1 cellular context compared by ENCODE assay signal in the genomic region with DNA sequence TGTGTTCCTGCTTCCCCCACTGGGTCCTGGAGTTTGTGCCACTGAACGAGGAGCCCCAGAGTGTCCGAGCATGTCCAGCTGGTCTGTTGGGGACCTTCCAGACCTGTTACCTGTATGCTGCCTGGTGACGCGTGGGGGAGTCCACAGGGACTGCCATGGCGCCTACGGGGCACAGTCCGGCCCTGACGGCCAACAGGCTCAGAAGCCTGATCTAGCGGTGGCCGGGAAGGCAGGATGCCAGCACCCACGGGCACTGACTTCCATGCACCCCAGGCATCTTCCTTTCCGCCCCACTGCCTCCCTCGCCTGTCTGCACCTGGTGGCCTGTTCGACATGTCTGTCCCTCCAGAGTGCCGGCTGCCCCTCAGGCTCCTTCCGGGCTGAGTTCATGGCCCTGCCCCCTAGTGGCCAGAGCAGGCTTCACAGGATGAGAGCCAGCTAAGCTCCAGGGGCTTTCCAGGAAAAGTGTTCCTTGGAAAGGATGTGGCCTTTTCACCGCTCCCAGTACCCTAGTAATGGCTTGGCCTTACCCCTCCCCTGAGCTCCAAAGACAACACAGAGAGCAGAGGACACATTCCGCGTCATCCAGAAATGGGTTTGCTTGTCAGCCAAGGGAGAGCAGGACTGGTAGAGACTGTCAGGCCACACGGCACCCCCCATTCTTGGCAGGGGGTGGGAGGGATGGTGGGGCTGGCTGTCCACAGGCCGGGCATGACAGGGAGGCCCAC.
A peak's percentile ranks its signal among the peaks of the same experiment; 100 is the strongest.
TF ChIP-seq lines count a peak whose summit lies in the region.

No MANE protein-coding gene starts in this region.

TF ChIP-seq in GM12878, 131 proteins besides CTCF, POLR2A, EP300 and RAD21:
- TF ChIP-seq EED (IDR thresholded peaks at IDR 0.05; ENCODE audit: low read depth) (peak; percentile 51; the same call in 1 of the 2 replicates), SMC3 (IDR thresholded peaks at IDR 0.05; ENCODE audit: borderline replicate concordance, low read length) (peak; percentile 28; the same call in 1 of the 2 replicates), WRNIP1 (IDR thresholded peaks at IDR 0.05; ENCODE audit: borderline replicate concordance, low read depth, low read length) (no peak), MXI1 (IDR thresholded peaks at IDR 0.05; ENCODE audit: low read depth, low read length) (no peak), NFXL1 (IDR thresholded peaks at IDR 0.05; ENCODE audit: borderline replicate concordance) (no peak), BHLHE40 (IDR thresholded peaks at IDR 0.05; ENCODE audit: borderline replicate concordance in 1 of 2, low read depth in 2 of 2, low read length in 1 of 2) (no peak), HDAC2 (IDR thresholded peaks at IDR 0.05) (no peak), HDAC6 (IDR thresholded peaks at IDR 0.05; ENCODE audit: unreplicated experiment) (no peak), FOS (IDR thresholded peaks at IDR 0.05; ENCODE audit: borderline replicate concordance, extremely low read depth, insufficient read length) (no peak), NFIC (IDR thresholded peaks at IDR 0.05; ENCODE audit: low read depth, low read length) (no peak), MTA3 (IDR thresholded peaks at IDR 0.05; ENCODE audit: borderline replicate concordance, low read length) (no peak), SREBF2 (IDR thresholded peaks at IDR 0.05; ENCODE audit: low read length) (no peak), NFYA (IDR thresholded peaks at IDR 0.05; ENCODE audit: borderline replicate concordance, low read depth, low read length) (no peak), MEF2A (IDR thresholded peaks at IDR 0.05; ENCODE audit: insufficient read depth, low read depth, low read length) (no peak), PAX5 (IDR thresholded peaks at IDR 0.05; ENCODE audit: borderline replicate concordance, low read depth, low read length) (peak; percentile 41; the same call in 1 of the 2 replicates), IKZF1 (conservative IDR thresholded peaks at IDR 0.05) (peak; percentile 57), JUNB (IDR thresholded peaks at IDR 0.05) (no peak), ZNF217 (IDR thresholded peaks at IDR 0.05) (no peak), RB1 (IDR thresholded peaks at IDR 0.05; ENCODE audit: borderline replicate concordance) (no peak), POLR2AphosphoS2 (IDR thresholded peaks at IDR 0.05; ENCODE audit: low read depth, low read length) (no peak), YY1 (IDR thresholded peaks at IDR 0.05; ENCODE audit: low read depth, low read length) (peak; percentile 62; the same call in 1 of the 2 replicates), MYC (IDR thresholded peaks at IDR 0.05; ENCODE audit: insufficient read depth, insufficient read length, insufficient replicate concordance, low read length, severe bottlenecking) (no peak), TCF12 (IDR thresholded peaks at IDR 0.05; ENCODE audit: low read depth, low read length) (0 out of 2 replicates have a peak, but pooled peaks have one; percentile 41), SMARCA5 (IDR thresholded peaks at IDR 0.05) (0 out of 2 replicates have a peak, but pooled peaks have one; percentile 30)
- TF ChIP-seq, protein P1, sequence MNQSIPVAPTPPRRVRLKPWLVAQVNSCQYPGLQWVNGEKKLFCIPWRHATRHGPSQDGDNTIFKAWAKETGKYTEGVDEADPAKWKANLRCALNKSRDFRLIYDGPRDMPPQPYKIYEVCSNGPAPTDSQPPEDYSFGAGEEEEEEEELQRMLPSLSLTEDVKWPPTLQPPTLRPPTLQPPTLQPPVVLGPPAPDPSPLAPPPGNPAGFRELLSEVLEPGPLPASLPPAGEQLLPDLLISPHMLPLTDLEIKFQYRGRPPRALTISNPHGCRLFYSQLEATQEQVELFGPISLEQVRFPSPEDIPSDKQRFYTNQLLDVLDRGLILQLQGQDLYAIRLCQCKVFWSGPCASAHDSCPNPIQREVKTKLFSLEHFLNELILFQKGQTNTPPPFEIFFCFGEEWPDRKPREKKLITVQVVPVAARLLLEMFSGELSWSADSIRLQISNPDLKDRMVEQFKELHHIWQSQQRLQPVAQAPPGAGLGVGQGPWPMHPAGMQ (IDR thresholded peaks at IDR 0.05; ENCODE audit: borderline replicate concordance), result no peak
- TF ChIP-seq, protein P2, sequence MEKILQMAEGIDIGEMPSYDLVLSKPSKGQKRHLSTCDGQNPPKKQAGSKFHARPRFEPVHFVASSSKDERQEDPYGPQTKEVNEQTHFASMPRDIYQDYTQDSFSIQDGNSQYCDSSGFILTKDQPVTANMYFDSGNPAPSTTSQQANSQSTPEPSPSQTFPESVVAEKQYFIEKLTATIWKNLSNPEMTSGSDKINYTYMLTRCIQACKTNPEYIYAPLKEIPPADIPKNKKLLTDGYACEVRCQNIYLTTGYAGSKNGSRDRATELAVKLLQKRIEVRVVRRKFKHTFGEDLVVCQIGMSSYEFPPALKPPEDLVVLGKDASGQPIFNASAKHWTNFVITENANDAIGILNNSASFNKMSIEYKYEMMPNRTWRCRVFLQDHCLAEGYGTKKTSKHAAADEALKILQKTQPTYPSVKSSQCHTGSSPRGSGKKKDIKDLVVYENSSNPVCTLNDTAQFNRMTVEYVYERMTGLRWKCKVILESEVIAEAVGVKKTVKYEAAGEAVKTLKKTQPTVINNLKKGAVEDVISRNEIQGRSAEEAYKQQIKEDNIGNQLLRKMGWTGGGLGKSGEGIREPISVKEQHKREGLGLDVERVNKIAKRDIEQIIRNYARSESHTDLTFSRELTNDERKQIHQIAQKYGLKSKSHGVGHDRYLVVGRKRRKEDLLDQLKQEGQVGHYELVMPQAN (conservative IDR thresholded peaks at IDR 0.05), result no peak
- TF ChIP-seq, protein P3, sequence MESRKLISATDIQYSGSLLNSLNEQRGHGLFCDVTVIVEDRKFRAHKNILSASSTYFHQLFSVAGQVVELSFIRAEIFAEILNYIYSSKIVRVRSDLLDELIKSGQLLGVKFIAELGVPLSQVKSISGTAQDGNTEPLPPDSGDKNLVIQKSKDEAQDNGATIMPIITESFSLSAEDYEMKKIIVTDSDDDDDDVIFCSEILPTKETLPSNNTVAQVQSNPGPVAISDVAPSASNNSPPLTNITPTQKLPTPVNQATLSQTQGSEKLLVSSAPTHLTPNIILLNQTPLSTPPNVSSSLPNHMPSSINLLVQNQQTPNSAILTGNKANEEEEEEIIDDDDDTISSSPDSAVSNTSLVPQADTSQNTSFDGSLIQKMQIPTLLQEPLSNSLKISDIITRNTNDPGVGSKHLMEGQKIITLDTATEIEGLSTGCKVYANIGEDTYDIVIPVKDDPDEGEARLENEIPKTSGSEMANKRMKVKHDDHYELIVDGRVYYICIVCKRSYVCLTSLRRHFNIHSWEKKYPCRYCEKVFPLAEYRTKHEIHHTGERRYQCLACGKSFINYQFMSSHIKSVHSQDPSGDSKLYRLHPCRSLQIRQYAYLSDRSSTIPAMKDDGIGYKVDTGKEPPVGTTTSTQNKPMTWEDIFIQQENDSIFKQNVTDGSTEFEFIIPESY (IDR thresholded peaks at IDR 0.05), result peak; percentile 65; the same call in 1 of the 2 replicates
- TF ChIP-seq, protein P4, sequence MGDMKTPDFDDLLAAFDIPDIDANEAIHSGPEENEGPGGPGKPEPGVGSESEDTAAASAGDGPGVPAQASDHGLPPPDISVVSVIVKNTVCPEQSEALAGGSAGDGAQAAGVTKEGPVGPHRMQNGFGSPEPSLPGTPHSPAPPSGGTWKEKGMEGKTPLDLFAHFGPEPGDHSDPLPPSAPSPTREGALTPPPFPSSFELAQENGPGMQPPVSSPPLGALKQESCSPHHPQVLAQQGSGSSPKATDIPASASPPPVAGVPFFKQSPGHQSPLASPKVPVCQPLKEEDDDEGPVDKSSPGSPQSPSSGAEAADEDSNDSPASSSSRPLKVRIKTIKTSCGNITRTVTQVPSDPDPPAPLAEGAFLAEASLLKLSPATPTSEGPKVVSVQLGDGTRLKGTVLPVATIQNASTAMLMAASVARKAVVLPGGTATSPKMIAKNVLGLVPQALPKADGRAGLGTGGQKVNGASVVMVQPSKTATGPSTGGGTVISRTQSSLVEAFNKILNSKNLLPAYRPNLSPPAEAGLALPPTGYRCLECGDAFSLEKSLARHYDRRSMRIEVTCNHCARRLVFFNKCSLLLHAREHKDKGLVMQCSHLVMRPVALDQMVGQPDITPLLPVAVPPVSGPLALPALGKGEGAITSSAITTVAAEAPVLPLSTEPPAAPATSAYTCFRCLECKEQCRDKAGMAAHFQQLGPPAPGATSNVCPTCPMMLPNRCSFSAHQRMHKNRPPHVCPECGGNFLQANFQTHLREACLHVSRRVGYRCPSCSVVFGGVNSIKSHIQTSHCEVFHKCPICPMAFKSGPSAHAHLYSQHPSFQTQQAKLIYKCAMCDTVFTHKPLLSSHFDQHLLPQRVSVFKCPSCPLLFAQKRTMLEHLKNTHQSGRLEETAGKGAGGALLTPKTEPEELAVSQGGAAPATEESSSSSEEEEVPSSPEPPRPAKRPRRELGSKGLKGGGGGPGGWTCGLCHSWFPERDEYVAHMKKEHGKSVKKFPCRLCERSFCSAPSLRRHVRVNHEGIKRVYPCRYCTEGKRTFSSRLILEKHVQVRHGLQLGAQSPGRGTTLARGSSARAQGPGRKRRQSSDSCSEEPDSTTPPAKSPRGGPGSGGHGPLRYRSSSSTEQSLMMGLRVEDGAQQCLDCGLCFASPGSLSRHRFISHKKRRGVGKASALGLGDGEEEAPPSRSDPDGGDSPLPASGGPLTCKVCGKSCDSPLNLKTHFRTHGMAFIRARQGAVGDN (IDR thresholded peaks at IDR 0.05), result no peak
